Comparison of ENCODE assay signal across 22 cellular contexts in genomic region chr15:101264011-101264410, GRCh38. TPM values are rescaled to one million over a fixed set of nuclear protein-coding genes. Genes with fewer than 3 reads are reported as not detected.
DNase-seq lines count a peak whose midpoint lies in the region; ATAC-seq, FAIRE-seq and TF ChIP-seq lines count a peak whose summit lies in the region.
"Had no signal": no experiment of that assay in that cellular context is flagged by ENCODE, and none has a peak within 500 bp of the region (broad histone marks: within the 10 kb centered on the region; RNA-seq: fewer than 3 reads in every experiment).

No MANE protein-coding gene starts in this region.

- H2AFZ ChIP-seq in HepG2 (ENCODE audit: low read length), result no peak overlapping the region

- no peak overlapping the region for H3K4me2 ChIP-seq in HepG2 (ENCODE audit: low read depth, low read length)

- CTCF ChIA-PET in GM10248 (lab: Yijun Ruan, JAX) (interaction anchor here (1.0 to 4.5 kb wide), 4 partner anchors 10 to 256 kb away, joined by 3 to 13 read pairs (median 8); no protein-coding TSS in a partner anchor), HepG2 (lab: Yijun Ruan, JAX; ENCODE audit: low intra/inter-chr PET ratio, low total read pairs) (no interaction called here)

- TF ChIP-seq POLR2A in HepG2 (IDR thresholded peaks at IDR 0.05; ENCODE audit: insufficient read depth in 1 of 2, low read depth in 2 of 2, low read length in 2 of 2), result no peak

- peaks cover 10% of the 10 kb centered on the region for H3K36me3 ChIP-seq in SJSA1
- H3K36me3 ChIP-seq in HepG2 (replicated peaks in 1 of 2; ENCODE audit: control insufficient read depth in 1 of 2, insufficient read depth in 2 of 2, low read length in 2 of 2), result no peaks in the 10 kb centered on the region
- H3K36me3 ChIP-seq in mucosa of descending colon (ENCODE audit: low read depth), result no peaks in the 10 kb centered on the region
- H3K36me3 ChIP-seq: pancreas, sigmoid colon, WERI-Rb-1 had no signal

- BruUV-seq in HepG2 (replicated peaks; lab: Mats Ljungman, UMichigan), result no TSS peak

- H3K27me3 ChIP-seq in SJSA1 (replicated peaks) (no peaks in the 10 kb centered on the region), HepG2 (ENCODE audit: control insufficient read depth in 1 of 2, insufficient read depth in 2 of 2, low read length in 2 of 2) (peaks cover 0 to 7% of the 10 kb centered on the region in 2 experiments; a peak in 3 of 5 replicates)
- H3K27me3 ChIP-seq: dorsolateral prefrontal cortex, pancreas, sigmoid colon, testis had no signal

- FAIRE-seq in HepG2 (lab: Jason Lieb, UNC) (no peak), frontal cortex (lab: Jason Lieb, UNC) (no peak)
- FAIRE-seq: pancreas had no signal

- TF ChIP-seq RAD21 in HepG2 (CRISPR knock-in tag; IDR thresholded peaks at IDR 0.05), result no peak

- H3K4me1 ChIP-seq in SJSA1 (replicated peaks) (peaks cover 51% of the 10 kb centered on the region), HepG2 (ENCODE audit: insufficient read depth, low read length) (peaks cover 2% of the 10 kb centered on the region), mucosa of descending colon (ENCODE audit: low read depth) (no peaks in the 10 kb centered on the region)
- H3K4me1 ChIP-seq: testis had no signal

- no peaks in the 10 kb centered on the region for H3K79me2 ChIP-seq in HepG2 (ENCODE audit: insufficient read depth, low read length)

- no peaks in the 10 kb centered on the region for H3K9me3 ChIP-seq in SJSA1 (replicated peaks)
- no peaks in the 10 kb centered on the region for H3K9me3 ChIP-seq in HepG2 (ENCODE audit: low read length)
- no peaks in the 10 kb centered on the region for H3K9me3 ChIP-seq in mucosa of descending colon
- H3K9me3 ChIP-seq: pancreas, sigmoid colon, testis had no signal

- TF ChIP-seq EP300 in HepG2 (IDR thresholded peaks at IDR 0.05; ENCODE audit: low read depth in 2 of 2, low read length in 2 of 2), result no peak
- TF ChIP-seq EP300 in HepG2 (CRISPR knock-in tag; IDR thresholded peaks at IDR 0.05; ENCODE audit: borderline replicate concordance), result no peak

- H4K20me1 ChIP-seq in HepG2 (ENCODE audit: insufficient read depth, low read length), result no peaks in the 10 kb centered on the region

- DNase-seq in GM10248 (ENCODE audit: extremely low spot score), result peak; percentile 53
- DNase-seq in SJSA1 (ENCODE audit: low read depth in 1 of 2, low spot score in 2 of 2), result peak in 1 of 2 experiments; percentile 26
- DNase-seq in HepG2 (ENCODE audit: low spot score), result no peak
- no peak for DNase-seq in NCI-H2171 treated with DMSO at 0.1 percent for 48 hours (lab: John Stamatoyannopoulos, UW)
- no peak for DNase-seq in AG08396 (ENCODE audit: low spot score)
- DNase-seq in mucosa of descending colon, result no peak
- DNase-seq in frontal cortex (ENCODE audit: low spot score in 2 of 2), result no peak
- DNase-seq: activated CD4-positive, alpha-beta T cell treated with anti-CD3 and anti-CD28 coated beads, Interleukin-2, amount 50 U/mL, for 48 hours; activated T-cell treated with anti-CD3 and anti-CD28 coated beads, Interleukin-2, amount 50 U/mL, for 1 hour; dorsolateral prefrontal cortex; glutamatergic neuron; NCI-H1417; NCI-H2227 treated with DMSO at 0.1 percent for 48 hours; pancreas; sigmoid colon; stimulated activated CD4-positive, alpha-beta T cell treated with anti-CD3 and anti-CD28 coated beads, Interleukin-4, amount 100 ng/mL, for 4 hours; stimulated activated CD8-positive, alpha-beta memory T cell treated with anti-CD3 and anti-CD28 coated beads, Interleukin-4, amount 100 ng/mL, for 48 hours; T-cell; testis; WERI-Rb-1 had no signal

- H3K4me3 ChIP-seq in SJSA1 (no peak overlapping the region), HepG2 (replicated peaks in 1 of 3; ENCODE audit: insufficient read depth in 1 of 3, low read depth in 2 of 3, low read length in 3 of 3) (no peak overlapping the region), mucosa of descending colon (no peak overlapping the region)
- H3K4me3 ChIP-seq: dorsolateral prefrontal cortex, pancreas, sigmoid colon, testis had no signal

- intact Hi-C loops in HepG2 (cut with micrococcal nuclease; ENCODE audit: unreplicated experiment), result no loop called here
- intact Hi-C loops in mucosa of descending colon (cut with DNase I, micrococcal nuclease), result loop anchor here in 1 of 2 donors (5.0 kb wide), 1 partner anchor 252 kb away; no protein-coding TSS in a partner anchor

- no peak overlapping the region for H3K9ac ChIP-seq in HepG2 (ENCODE audit: insufficient read depth, low read depth, low read length)

- WGBS in HepG2 (ENCODE audit: low lambda C conversion rate), result 50% methylated on average over 3 of the region's 4 CpGs

- peak overlapping the region; percentile 51; the same call in 1 of the 2 replicates for H3K27ac ChIP-seq in SJSA1
- H3K27ac ChIP-seq in HepG2 (ENCODE audit: extremely low read length, insufficient read depth, low read length), result no peak overlapping the region
- H3K27ac ChIP-seq: dorsolateral prefrontal cortex, pancreas, sigmoid colon, testis, WERI-Rb-1 had no signal

- in situ Hi-C loops in HepG2 (cut with HindIII; ENCODE audit: extremely low pct_ligation_motif_present, low pct_unique_long_range_greater_than_20kb), result loop anchor here (25.0 kb wide), 2 partner anchors 352 to 602 kb away; partner anchors contain the start of gene LRRK1

- POLR2A ChIA-PET in GM10248 (lab: Yijun Ruan, JAX) (no interaction called here), HepG2 (lab: Yijun Ruan, JAX) (no interaction called here)

- TF ChIP-seq CTCF in GM10248 (IDR thresholded peaks at IDR 0.05; ENCODE audit: control extremely low read depth, extremely low read depth, low read depth, missing control alignments) (no peak), HepG2 (CRISPR knock-in tag; IDR thresholded peaks at IDR 0.05) (no peak), mucosa of descending colon (IDR thresholded peaks at IDR 0.05) (no peak)

- ATAC-seq in HG02642 (IDR thresholded peaks at IDR 0.05; ENCODE audit: poor library complexity, unreplicated experiment) (peak; percentile 54), HepG2 (peak; percentile 9), mucosa of descending colon (no peak)
- ATAC-seq: pancreas, Right ventricle myocardium inferior, T-cell had no signal

RNA-seq across cellular contexts. Expression of gene CHSY1, which starts 12.2 kb away (rescaled TPM):
- total RNA-seq in SJSA1 (2014; rRNA removed; shearing (Covaris generic)), result 47.9 and 62.8 TPM in 2 replicates
- total RNA-seq in HepG2 (2016; rRNA removed; fragmentation: Illumina TruSeq; extraction: Trizol) (12.8 and 13.7 TPM in 2 replicates), mucosa of descending colon (10 to 100 TPM in 2 of 3 donors, 1 to 10 TPM in 1; 7.7 to 15.5 (median 12.6) TPM), frontal cortex (22.8 TPM)
- 4.3 and 5.4 TPM in 2 replicates for total RNA-seq in HepG2 (2016; cell fraction: cytosol; rRNA removed; fragmentation: Illumina TruSeq; extraction: Trizol; ENCODE audit: low read depth)
- total RNA-seq in HepG2 (2016; cell fraction: insoluble cytoplasmic fraction; rRNA removed; fragmentation: Illumina TruSeq; extraction: Trizol), result 12.1 and 12.6 TPM in 2 replicates
- 7.0 and 7.9 TPM in 2 replicates for total RNA-seq in HepG2 (2016; cell fraction: membrane; rRNA removed; fragmentation: Illumina TruSeq; extraction: Trizol)
- 10.5 and 11.5 TPM in 2 replicates for total RNA-seq in HepG2 (2016; cell fraction: nucleus; rRNA removed; fragmentation: Illumina TruSeq; extraction: Trizol)
- polyA plus RNA-seq in HepG2 (2011; rRNA removed), result 11.2 and 13.3 TPM in 2 replicates
- polyA plus RNA-seq in HepG2 (2011; cell fraction: cytosol; rRNA removed), result 10.0 and 13.2 TPM in 2 replicates
- polyA plus RNA-seq in HepG2 (2011; cell fraction: nucleus; rRNA removed), result 4.9 and 5.5 TPM in 2 replicates
- 11.0 and 11.8 TPM in 2 replicates for polyA plus RNA-seq in HepG2 (2012)
- 0.72 and 0.77 TPM in 2 replicates for polyA plus RNA-seq in HepG2 (2016; cell fraction: cytosol; fragmentation: Illumina TruSeq; extraction: Trizol; ENCODE audit: low read depth)
- 13.1 and 14.5 TPM in 2 replicates for polyA plus RNA-seq in HepG2 (2016; cell fraction: insoluble cytoplasmic fraction; fragmentation: Illumina TruSeq; extraction: Trizol; ENCODE audit: low read depth)
- 4.8 TPM in 2 replicates for polyA plus RNA-seq in HepG2 (2016; cell fraction: membrane; fragmentation: Illumina TruSeq; extraction: Trizol; ENCODE audit: low read depth)
- 14.6 and 15.9 TPM in 2 replicates for polyA plus RNA-seq in HepG2 (2016; cell fraction: nucleus; fragmentation: Illumina TruSeq; extraction: Trizol; ENCODE audit: insufficient read depth, low read depth)
- polyA minus RNA-seq in HepG2 (2011; rRNA and poly(A)+ RNA removed; ENCODE audit: low replicate concordance), result 12.6 and 31.1 TPM in 2 replicates
- 16.8 and 17.1 TPM in 2 replicates for polyA minus RNA-seq in HepG2 (2011; cell fraction: cytosol; rRNA and poly(A)+ RNA removed)
- 15.8 and 18.3 TPM in 2 replicates for polyA minus RNA-seq in HepG2 (2011; cell fraction: nucleus; rRNA and poly(A)+ RNA removed)

RNA-seq across cellular contexts. Expression of gene SELENOS, which starts 13.3 kb away (rescaled TPM):
- total RNA-seq in SJSA1 (2014; rRNA removed; shearing (Covaris generic)), result 180 and 181 TPM in 2 replicates
- 31.6 and 63.0 TPM in 2 replicates for total RNA-seq in HepG2 (2016; rRNA removed; fragmentation: Illumina TruSeq; extraction: Trizol)
- 25.6 and 30.5 TPM in 2 replicates for total RNA-seq in HepG2 (2016; cell fraction: cytosol; rRNA removed; fragmentation: Illumina TruSeq; extraction: Trizol; ENCODE audit: low read depth)
- total RNA-seq in HepG2 (2016; cell fraction: insoluble cytoplasmic fraction; rRNA removed; fragmentation: Illumina TruSeq; extraction: Trizol), result 31.1 and 66.3 TPM in 2 replicates
- total RNA-seq in HepG2 (2016; cell fraction: membrane; rRNA removed; fragmentation: Illumina TruSeq; extraction: Trizol), result 32.0 and 35.3 TPM in 2 replicates
- total RNA-seq in HepG2 (2016; cell fraction: nucleus; rRNA removed; fragmentation: Illumina TruSeq; extraction: Trizol), result 52.7 and 62.7 TPM in 2 replicates
- polyA plus RNA-seq in HepG2 (2011; rRNA removed), result 56.6 and 66.1 TPM in 2 replicates
- polyA plus RNA-seq in HepG2 (2011; cell fraction: cytosol; rRNA removed), result 58.8 and 79.4 TPM in 2 replicates
- 21.8 and 28.5 TPM in 2 replicates for polyA plus RNA-seq in HepG2 (2011; cell fraction: nucleus; rRNA removed)
- 38.2 and 44.5 TPM in 2 replicates for polyA plus RNA-seq in HepG2 (2012)
- 19.0 and 26.3 TPM in 2 replicates for polyA plus RNA-seq in HepG2 (2016; cell fraction: cytosol; fragmentation: Illumina TruSeq; extraction: Trizol; ENCODE audit: low read depth)
- 29.3 and 32.0 TPM in 2 replicates for polyA plus RNA-seq in HepG2 (2016; cell fraction: insoluble cytoplasmic fraction; fragmentation: Illumina TruSeq; extraction: Trizol; ENCODE audit: low read depth)
- polyA plus RNA-seq in HepG2 (2016; cell fraction: membrane; fragmentation: Illumina TruSeq; extraction: Trizol; ENCODE audit: low read depth), result 23.0 and 24.1 TPM in 2 replicates
- 81.3 and 91.5 TPM in 2 replicates for polyA plus RNA-seq in HepG2 (2016; cell fraction: nucleus; fragmentation: Illumina TruSeq; extraction: Trizol; ENCODE audit: insufficient read depth, low read depth)
- polyA minus RNA-seq in HepG2 (2011; rRNA and poly(A)+ RNA removed; ENCODE audit: low replicate concordance), result 31.0 and 35.1 TPM in 2 replicates
- polyA minus RNA-seq in HepG2 (2011; cell fraction: cytosol; rRNA and poly(A)+ RNA removed), result 19.4 and 21.8 TPM in 2 replicates
- polyA minus RNA-seq in HepG2 (2011; cell fraction: nucleus; rRNA and poly(A)+ RNA removed), result 64.9 and 77.1 TPM in 2 replicates
- total RNA-seq in mucosa of descending colon, result 100 to 1,000 TPM in 2 of 3 donors, 10 to 100 TPM in 1; 78.7 to 118 (median 115) TPM
- 48.9 TPM for total RNA-seq in frontal cortex

RNA-seq across cellular contexts. Expression of gene SNRPA1, which starts 31.0 kb away (rescaled TPM):
- total RNA-seq in SJSA1 (2014; rRNA removed; shearing (Covaris generic)), result 37.9 and 76.3 TPM in 2 replicates
- total RNA-seq in HepG2 (2016; rRNA removed; fragmentation: Illumina TruSeq; extraction: Trizol), result 41.2 and 72.5 TPM in 2 replicates
- total RNA-seq in HepG2 (2016; cell fraction: cytosol; rRNA removed; fragmentation: Illumina TruSeq; extraction: Trizol; ENCODE audit: low read depth), result 21.5 and 21.7 TPM in 2 replicates
- 44.9 and 72.9 TPM in 2 replicates for total RNA-seq in HepG2 (2016; cell fraction: insoluble cytoplasmic fraction; rRNA removed; fragmentation: Illumina TruSeq; extraction: Trizol)
- total RNA-seq in HepG2 (2016; cell fraction: membrane; rRNA removed; fragmentation: Illumina TruSeq; extraction: Trizol), result 29.4 and 29.6 TPM in 2 replicates
- total RNA-seq in HepG2 (2016; cell fraction: nucleus; rRNA removed; fragmentation: Illumina TruSeq; extraction: Trizol), result 43.1 and 47.7 TPM in 2 replicates
- 80.0 and 108 TPM in 2 replicates for polyA plus RNA-seq in HepG2 (2011; rRNA removed)
- polyA plus RNA-seq in HepG2 (2011; cell fraction: cytosol; rRNA removed), result 70.8 and 71.1 TPM in 2 replicates
- polyA plus RNA-seq in HepG2 (2011; cell fraction: nucleus; rRNA removed), result 95.5 and 97.7 TPM in 2 replicates
- 77.4 and 94.8 TPM in 2 replicates for polyA plus RNA-seq in HepG2 (2012)
- polyA plus RNA-seq in HepG2 (2016; cell fraction: cytosol; fragmentation: Illumina TruSeq; extraction: Trizol; ENCODE audit: low read depth), result 43.0 and 50.4 TPM in 2 replicates
- polyA plus RNA-seq in HepG2 (2016; cell fraction: insoluble cytoplasmic fraction; fragmentation: Illumina TruSeq; extraction: Trizol; ENCODE audit: low read depth), result 177 and 178 TPM in 2 replicates
- polyA plus RNA-seq in HepG2 (2016; cell fraction: membrane; fragmentation: Illumina TruSeq; extraction: Trizol; ENCODE audit: low read depth), result 42.8 and 43.9 TPM in 2 replicates
- 92.5 and 99.3 TPM in 2 replicates for polyA plus RNA-seq in HepG2 (2016; cell fraction: nucleus; fragmentation: Illumina TruSeq; extraction: Trizol; ENCODE audit: insufficient read depth, low read depth)
- 12.8 and 30.9 TPM in 2 replicates for polyA minus RNA-seq in HepG2 (2011; rRNA and poly(A)+ RNA removed; ENCODE audit: low replicate concordance)
- 23.8 and 31.7 TPM in 2 replicates for polyA minus RNA-seq in HepG2 (2011; cell fraction: cytosol; rRNA and poly(A)+ RNA removed)
- polyA minus RNA-seq in HepG2 (2011; cell fraction: nucleus; rRNA and poly(A)+ RNA removed), result 50.7 and 51.6 TPM in 2 replicates
- 10 to 100 TPM; 41.5 to 55.1 (median 52.1) TPM for total RNA-seq in mucosa of descending colon
- total RNA-seq in frontal cortex, result 13.9 TPM
